22 cellular contexts compared by ENCODE assay signal in the genomic region with DNA sequence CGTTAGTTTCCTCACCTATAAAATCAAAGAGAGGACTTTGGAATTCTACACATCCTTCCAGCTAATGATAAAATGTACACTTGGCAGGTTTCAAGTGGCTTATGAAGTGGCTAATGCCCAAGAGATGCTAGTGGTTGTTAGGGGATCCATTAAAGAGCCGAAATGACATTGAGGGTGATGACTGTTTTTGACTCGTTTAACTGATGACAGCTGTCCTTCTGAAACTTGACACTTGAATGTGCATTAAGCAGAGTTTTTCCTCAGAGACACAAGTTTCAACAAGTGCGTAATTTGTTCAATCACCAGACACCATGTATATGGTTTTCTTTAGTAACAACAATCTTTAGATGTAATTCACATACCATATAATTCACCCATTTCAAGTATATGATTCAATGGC. TPM values are rescaled to one million over a fixed set of nuclear protein-coding genes. Genes with fewer than 3 reads are reported as not detected.
DNase-seq lines count a peak whose midpoint lies in the region; ATAC-seq and TF ChIP-seq lines count a peak whose summit lies in the region.
"Had no signal": no experiment of that assay in that cellular context is flagged by ENCODE, and none has a peak within 500 bp of the region (broad histone marks: within the 10 kb centered on the region; RNA-seq: fewer than 3 reads in every experiment).

No MANE protein-coding gene starts in this region.

- H3K4me1 Mint-ChIP-seq in activated CD4-positive, alpha-beta T cell treated with anti-CD3 and anti-CD28 coated beads, Interleukin-2, amount 10 ng/mL, durations not matched to agents 24 days and 14 days: peaks cover 34% of the 10 kb centered on the region
- H3K4me1 Mint-ChIP-seq in activated CD8-positive, alpha-beta T cell treated with anti-CD3 and anti-CD28 coated beads, Interleukin-2, amount 10 ng/mL, durations not matched to agents 7 days and 5 days (ENCODE audit: low read depth): peaks cover 66% of the 10 kb centered on the region
- peaks cover 38 to 57% of the 10 kb centered on the region in 2 donors for H3K4me1 Mint-ChIP-seq in natural killer cell treated with Interleukin-12 subunit alpha and Interleukin-12 subunit beta and Interleukin-15 and Interleukin-18, amount 100 ng/mL, for 72 hours (ENCODE audit: low read depth in 2 of 2)
- H3K4me1 Mint-ChIP-seq: B cell, GM23338 had no signal

- no peaks in the 10 kb centered on the region for H3K9me3 ChIP-seq in HEK293 (ENCODE audit: control insufficient read depth, insufficient read depth, low read depth, low read length)
- H3K9me3 ChIP-seq: A549 had no signal

- intact Hi-C loops in activated CD4-positive, alpha-beta T cell treated with anti-CD3 and anti-CD28 coated beads, Interleukin-2, amount 10 ng/mL, durations not matched to agents 24 days and 14 days (cut with micrococcal nuclease): loop anchor here (5.0 kb wide), 1 partner anchor 47 kb away; no protein-coding TSS in a partner anchor

- DNase-seq in activated CD4-positive, alpha-beta T cell treated with anti-CD3 and anti-CD28 coated beads, Interleukin-2, amount 10 ng/mL, durations not matched to agents 24 days and 14 days: peak; percentile 48
- no peak for DNase-seq in activated CD4-positive, alpha-beta T cell treated with anti-CD3 and anti-CD28 coated beads, Interleukin-2, amount 50 U/mL, for 1 hour
- no peak for DNase-seq in activated CD8-positive, alpha-beta T cell treated with anti-CD3 and anti-CD28 coated beads, Interleukin-2, amount 10 ng/mL, durations not matched to agents 7 days and 5 days
- no peak for DNase-seq in natural killer cell treated with Interleukin-12 subunit alpha and Interleukin-12 subunit beta and Interleukin-15 and Interleukin-18, amount 100 ng/mL, for 72 hours (ENCODE audit: low spot score)
- no peak for DNase-seq in amygdala (lab: John Stamatoyannopoulos, UW)
- DNase-seq: kidney glomerular epithelial cell, NCI-H146, NCI-H82, occipital lobe, T1000, trophoblast cell had no signal

- POLR2A ChIA-PET in HEK293 (lab: Yijun Ruan, JAX): interaction anchor here (0.6 kb wide), 1 partner anchor 13 kb away, joined by 4 read pairs; no protein-coding TSS in a partner anchor
- POLR2A ChIA-PET in activated CD8-positive, alpha-beta T cell treated with anti-CD3 and anti-CD28 coated beads, Interleukin-2, amount 10 ng/mL, durations not matched to agents 7 days and 5 days (lab: Charles Lee): interaction anchor here (0.9 to 2.8 kb wide), 2 partner anchors 24 to 45 kb away, joined by 3 to 12 read pairs; no protein-coding TSS in a partner anchor

- H3K9me3 Mint-ChIP-seq in activated CD4-positive, alpha-beta T cell treated with anti-CD3 and anti-CD28 coated beads, Interleukin-2, amount 10 ng/mL, durations not matched to agents 24 days and 14 days: peaks cover 5% of the 10 kb centered on the region
- H3K9me3 Mint-ChIP-seq in activated CD8-positive, alpha-beta T cell treated with anti-CD3 and anti-CD28 coated beads, Interleukin-2, amount 10 ng/mL, durations not matched to agents 7 days and 5 days (ENCODE audit: insufficient read depth): peaks cover 11% of the 10 kb centered on the region
- H3K9me3 Mint-ChIP-seq in natural killer cell treated with Interleukin-12 subunit alpha and Interleukin-12 subunit beta and Interleukin-15 and Interleukin-18, amount 100 ng/mL, for 72 hours: peaks cover 5% of the 10 kb centered on the region
- H3K9me3 Mint-ChIP-seq: dendritic cell treated with granulocyte-macrophage colony-stimulating factor and Interleukin-4, amounts not matched to agents 40 ng/mL and 50 ng/mL, for 4 days; GM23338 had no signal

- CTCF ChIA-PET in HEK293 (lab: Yijun Ruan, JAX): no interaction called here
- CTCF ChIA-PET in activated CD8-positive, alpha-beta T cell treated with anti-CD3 and anti-CD28 coated beads, Interleukin-2, amount 10 ng/mL, durations not matched to agents 7 days and 5 days (lab: Charles Lee): interaction anchor here (3.3 kb wide), 1 partner anchor 44 kb away, joined by 40 read pairs; no protein-coding TSS in a partner anchor

- H3K4me1 ChIP-seq in HEK293 (ENCODE audit: control insufficient read depth, insufficient read depth, low read length): no peaks in the 10 kb centered on the region
- H3K4me1 ChIP-seq: A549 had no signal

- H3K4me3 ChIP-seq in HEK293 (ENCODE audit: low read depth, low read length): no peak overlapping the region
- H3K4me3 ChIP-seq: A549, cardiac muscle cell, GM23338 had no signal

- no peak for ATAC-seq in activated CD8-positive, alpha-beta T cell treated with anti-CD3 and anti-CD28 coated beads, Interleukin-2, amount 10 ng/mL, durations not matched to agents 7 days and 5 days
- peak in 1 of 2 donors; percentile 28 for ATAC-seq in natural killer cell treated with Interleukin-12 subunit alpha and Interleukin-12 subunit beta and Interleukin-15 and Interleukin-18, amount 100 ng/mL, for 72 hours
- ATAC-seq in GM19397 (IDR thresholded peaks at IDR 0.05; ENCODE audit: unreplicated experiment) (no peak), HG03342 (IDR thresholded peaks at IDR 0.05; ENCODE audit: unreplicated experiment) (no peak)
- ATAC-seq: A549, GM23338 had no signal

- TF ChIP-seq CTCF in HEK293 (tag by site-specific recombination; IDR thresholded peaks at IDR 0.05): no peak

- H3K36me3 Mint-ChIP-seq in activated CD4-positive, alpha-beta T cell treated with anti-CD3 and anti-CD28 coated beads, Interleukin-2, amount 10 ng/mL, durations not matched to agents 24 days and 14 days (ENCODE audit: low read depth): peaks cover 21% of the 10 kb centered on the region
- peaks cover 31% of the 10 kb centered on the region for H3K36me3 Mint-ChIP-seq in activated CD8-positive, alpha-beta T cell treated with anti-CD3 and anti-CD28 coated beads, Interleukin-2, amount 10 ng/mL, durations not matched to agents 7 days and 5 days (ENCODE audit: low read depth)
- H3K36me3 Mint-ChIP-seq in natural killer cell treated with Interleukin-12 subunit alpha and Interleukin-12 subunit beta and Interleukin-15 and Interleukin-18, amount 100 ng/mL, for 72 hours: peaks cover 20% of the 10 kb centered on the region

- H3K27ac ChIP-seq in HEK293 (ENCODE audit: extremely low read depth, low read depth, low read length): no peak overlapping the region
- H3K27ac ChIP-seq: A549, cardiac muscle cell had no signal

- no peak overlapping the region for H3K4me3 Mint-ChIP-seq in activated CD4-positive, alpha-beta T cell treated with anti-CD3 and anti-CD28 coated beads, Interleukin-2, amount 10 ng/mL, durations not matched to agents 24 days and 14 days
- peak overlapping the region; percentile 96 for H3K4me3 Mint-ChIP-seq in activated CD8-positive, alpha-beta T cell treated with anti-CD3 and anti-CD28 coated beads, Interleukin-2, amount 10 ng/mL, durations not matched to agents 7 days and 5 days
- peak overlapping the region; percentile 100 for H3K4me3 Mint-ChIP-seq in natural killer cell treated with Interleukin-12 subunit alpha and Interleukin-12 subunit beta and Interleukin-15 and Interleukin-18, amount 100 ng/mL, for 72 hours
- H3K4me3 Mint-ChIP-seq: B cell; dendritic cell treated with granulocyte-macrophage colony-stimulating factor and Interleukin-4, amounts not matched to agents 40 ng/mL and 50 ng/mL, for 4 days; GM23338 had no signal

- peak overlapping the region; percentile 78 for H3K27ac Mint-ChIP-seq in activated CD4-positive, alpha-beta T cell treated with anti-CD3 and anti-CD28 coated beads, Interleukin-2, amount 10 ng/mL, durations not matched to agents 24 days and 14 days
- H3K27ac Mint-ChIP-seq in activated CD8-positive, alpha-beta T cell treated with anti-CD3 and anti-CD28 coated beads, Interleukin-2, amount 10 ng/mL, durations not matched to agents 7 days and 5 days: peak overlapping the region; percentile 93
- peak overlapping the region; percentile 97 to 99 for H3K27ac Mint-ChIP-seq in natural killer cell treated with Interleukin-12 subunit alpha and Interleukin-12 subunit beta and Interleukin-15 and Interleukin-18, amount 100 ng/mL, for 72 hours
- H3K27ac Mint-ChIP-seq: B cell; dendritic cell treated with granulocyte-macrophage colony-stimulating factor and Interleukin-4, amounts not matched to agents 40 ng/mL and 50 ng/mL, for 4 days; GM23338 had no signal

- H3K27me3 Mint-ChIP-seq in activated CD4-positive, alpha-beta T cell treated with anti-CD3 and anti-CD28 coated beads, Interleukin-2, amount 10 ng/mL, durations not matched to agents 24 days and 14 days: peaks cover 2% of the 10 kb centered on the region
- H3K27me3 Mint-ChIP-seq in activated CD8-positive, alpha-beta T cell treated with anti-CD3 and anti-CD28 coated beads, Interleukin-2, amount 10 ng/mL, durations not matched to agents 7 days and 5 days (ENCODE audit: low read depth): no peaks in the 10 kb centered on the region
- no peaks in the 10 kb centered on the region for H3K27me3 Mint-ChIP-seq in natural killer cell treated with Interleukin-12 subunit alpha and Interleukin-12 subunit beta and Interleukin-15 and Interleukin-18, amount 100 ng/mL, for 72 hours
- H3K27me3 Mint-ChIP-seq: B cell had no signal

- no peaks in the 10 kb centered on the region for H3K36me3 ChIP-seq in HEK293 (ENCODE audit: control insufficient read depth in 2 of 2, insufficient read depth in 1 of 2, low read length in 2 of 2)
- H3K36me3 ChIP-seq: cardiac muscle cell had no signal

TF ChIP-seq in HEK293, 187 proteins besides CTCF, POLR2A, EP300 and RAD21:
- no peak for TF ChIP-seq ZNF221 (tag by site-specific recombination; IDR thresholded peaks at IDR 0.05; ENCODE audit: borderline replicate concordance)
- TF ChIP-seq, protein P1, sequence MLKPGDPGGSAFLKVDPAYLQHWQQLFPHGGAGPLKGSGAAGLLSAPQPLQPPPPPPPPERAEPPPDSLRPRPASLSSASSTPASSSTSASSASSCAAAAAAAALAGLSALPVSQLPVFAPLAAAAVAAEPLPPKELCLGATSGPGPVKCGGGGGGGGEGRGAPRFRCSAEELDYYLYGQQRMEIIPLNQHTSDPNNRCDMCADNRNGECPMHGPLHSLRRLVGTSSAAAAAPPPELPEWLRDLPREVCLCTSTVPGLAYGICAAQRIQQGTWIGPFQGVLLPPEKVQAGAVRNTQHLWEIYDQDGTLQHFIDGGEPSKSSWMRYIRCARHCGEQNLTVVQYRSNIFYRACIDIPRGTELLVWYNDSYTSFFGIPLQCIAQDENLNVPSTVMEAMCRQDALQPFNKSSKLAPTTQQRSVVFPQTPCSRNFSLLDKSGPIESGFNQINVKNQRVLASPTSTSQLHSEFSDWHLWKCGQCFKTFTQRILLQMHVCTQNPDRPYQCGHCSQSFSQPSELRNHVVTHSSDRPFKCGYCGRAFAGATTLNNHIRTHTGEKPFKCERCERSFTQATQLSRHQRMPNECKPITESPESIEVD (tag by site-specific recombination; IDR thresholded peaks at IDR 0.05): 0 out of 2 replicates have a peak, but pooled peaks have one; percentile 16

RNA-seq across cellular contexts. Expression of a gene that starts 1.6 kb away (rescaled TPM):
- total RNA-seq in activated CD4-positive, alpha-beta T cell treated with anti-CD3 and anti-CD28 coated beads, Interleukin-2, amount 10 ng/mL, durations not matched to agents 24 days and 14 days: 76.5 and 79.9 TPM in 2 replicates
- 100 to 1,000 TPM; 265 to 272 TPM for total RNA-seq in activated CD8-positive, alpha-beta T cell treated with anti-CD3 and anti-CD28 coated beads, Interleukin-2, amount 10 ng/mL, durations not matched to agents 7 days and 5 days
- 1,000 to 10,000 TPM in 1 of 2 donors, 100 to 1,000 TPM in 1; 497 to 1,157 TPM for total RNA-seq in natural killer cell treated with Interleukin-12 subunit alpha and Interleukin-12 subunit beta and Interleukin-15 and Interleukin-18, amount 100 ng/mL, for 72 hours
- total RNA-seq: cardiac muscle cell, Daoy, glomerular endothelial cell, GM23338, occipital lobe, renal cortical epithelial cell had no signal
